In genomic region chr9:134381671-134382505, GRCh38 we compare ENCODE assay signal across 8 cellular contexts. TPM values are rescaled to one million over a fixed set of nuclear protein-coding genes. Genes with fewer than 3 reads are reported as not detected.
DNase-seq lines count a peak whose midpoint lies in the region; TF ChIP-seq lines count a peak whose summit lies in the region.

No MANE protein-coding gene starts in this region.

- H3K4me3 Mint-ChIP-seq in chondrocyte (ENCODE audit: unreplicated experiment) (no peak overlapping the region), neural crest cell (no peak overlapping the region)

- H3K27ac ChIP-seq in RWPE1 = peak overlapping the region; percentile 99

- POLR2A ChIA-PET in RWPE1 (lab: Yijun Ruan, JAX; ENCODE audit: low non-redundant PET) = no interaction called here

- H3K9me3 Mint-ChIP-seq in chondrocyte (ENCODE audit: low read depth) = no peaks in the 10 kb centered on the region
- no peaks in the 10 kb centered on the region for H3K9me3 Mint-ChIP-seq in neural crest cell

- DNase-seq in GM12865 (ENCODE audit: low read depth) (peak; percentile 62), RWPE1 (ENCODE audit: low spot score) (no peak), chondrocyte (ENCODE audit: low spot score) (no peak), neural crest cell (ENCODE audit: low read depth, low spot score) (no peak), NCI-H2227 treated with DMSO at 0.1 percent for 48 hours (lab: John Stamatoyannopoulos, UW) (no peak), NCI-H1694 treated with DMSO at 0.1 percent for 48 hours (lab: John Stamatoyannopoulos, UW) (no peak), D341Med (ENCODE audit: low spot score) (no peak), dedifferentiated amniotic fluid mesenchymal stem cell (ENCODE audit: extremely low spot score) (no peak)

- CTCF ChIA-PET in RWPE1 (lab: Yijun Ruan, JAX) = interaction anchor here (0.6 to 1.0 kb wide), 3 partner anchors 28 to 212 kb away, joined by 3 read pairs; no protein-coding TSS in a partner anchor

- peaks cover 49% of the 10 kb centered on the region for H3K4me1 Mint-ChIP-seq in chondrocyte (ENCODE audit: low read depth)
- peaks cover 27% of the 10 kb centered on the region for H3K4me1 Mint-ChIP-seq in neural crest cell

- TF ChIP-seq CTCF in GM12865 (IDR thresholded peaks at IDR 0.05; ENCODE audit: insufficient read depth, low read depth, low read length, missing control alignments) (peak; percentile 52), RWPE1 (conservative IDR thresholded peaks at IDR 0.05; ENCODE audit: low read depth) (no peak; the same call in 1 of the 2 replicates), chondrocyte (IDR thresholded peaks at IDR 0.05) (peak; percentile 37), neural crest cell (conservative IDR thresholded peaks at IDR 0.05) (peak; percentile 45)

- H3K27ac Mint-ChIP-seq in chondrocyte (ENCODE audit: unreplicated experiment) (peak overlapping the region; percentile 2), neural crest cell (ENCODE audit: unreplicated experiment) (no peak overlapping the region)

- no peaks in the 10 kb centered on the region for H3K36me3 Mint-ChIP-seq in chondrocyte (ENCODE audit: low read depth)
- H3K36me3 Mint-ChIP-seq in neural crest cell (ENCODE audit: low read depth) = no peaks in the 10 kb centered on the region

- H3K4me3 ChIP-seq in GM12865 (ENCODE audit: low read depth, low read length) = no peak overlapping the region

- no peaks in the 10 kb centered on the region for H3K27me3 Mint-ChIP-seq in chondrocyte (ENCODE audit: low read depth)
- H3K27me3 Mint-ChIP-seq in neural crest cell (ENCODE audit: low read depth) = no peaks in the 10 kb centered on the region

RNA-seq across cellular contexts. Expression of gene RXRA, which starts 55.6 kb away (rescaled TPM):
- 27.3 to 28.2 TPM (median 27.9 TPM) in 3 replicates for total RNA-seq in chondrocyte
- 40.0 and 41.2 TPM in 2 replicates for total RNA-seq in neural crest cell
